In genomic region chr2:171434671-171434980, GRCh38 we compare ENCODE assay signal across 1 cellular context.
A peak's percentile ranks its signal among the peaks of the same experiment; 100 is the strongest.
TF ChIP-seq lines count a peak whose summit lies in the region.

No MANE protein-coding gene starts in this region.

TF ChIP-seq in HepG2, 621 proteins besides CTCF, POLR2A, EP300 and RAD21 (continued from another document and continues in another):
- TF ChIP-seq ZNF225 (CRISPR knock-in tag; IDR thresholded peaks at IDR 0.05) (no peak; the same call in 1 of the 2 replicates), DMTF1 (CRISPR knock-in tag; IDR thresholded peaks at IDR 0.05) (no peak), SUZ12 (IDR thresholded peaks at IDR 0.05; ENCODE audit: low read depth, low read length) (no peak), KLF11 (CRISPR knock-in tag; IDR thresholded peaks at IDR 0.05) (no peak), ZNF446 (CRISPR knock-in tag; IDR thresholded peaks at IDR 0.05) (peak; percentile 90; the same call in 1 of the 2 replicates), ZNF704 (CRISPR knock-in tag; IDR thresholded peaks at IDR 0.05; ENCODE audit: borderline replicate concordance) (no peak), POGZ (CRISPR knock-in tag; IDR thresholded peaks at IDR 0.05) (no peak), ZNF83 (CRISPR knock-in tag; IDR thresholded peaks at IDR 0.05; ENCODE audit: borderline replicate concordance) (0 out of 2 replicates have a peak, but pooled peaks have one; percentile 1), ZNF740 (CRISPR knock-in tag; IDR thresholded peaks at IDR 0.05) (no peak), MBD4 (IDR thresholded peaks at IDR 0.05; ENCODE audit: borderline replicate concordance, low read length) (0 out of 2 replicates have a peak, but pooled peaks have one; percentile 53), ZNF547 (CRISPR knock-in tag; IDR thresholded peaks at IDR 0.05) (0 out of 2 replicates have a peak, but pooled peaks have one; percentile 6), ZNF549 (CRISPR knock-in tag; IDR thresholded peaks at IDR 0.05) (peak; percentile 6; the same call in 1 of the 2 replicates), ZHX2 (IDR thresholded peaks at IDR 0.05; ENCODE audit: low read depth) (no peak), ZHX2 (CRISPR knock-in tag; IDR thresholded peaks at IDR 0.05; ENCODE audit: borderline replicate concordance) (peak; percentile 39; the same call in 1 of the 2 replicates), SNAPC4 (CRISPR knock-in tag; IDR thresholded peaks at IDR 0.05) (no peak), TEF (CRISPR knock-in tag; IDR thresholded peaks at IDR 0.05) (peak; percentile 5; the same call in 1 of the 2 replicates), ARHGAP35 (CRISPR knock-in tag; IDR thresholded peaks at IDR 0.05; ENCODE audit: borderline replicate concordance) (no peak), MIER3 (CRISPR knock-in tag; IDR thresholded peaks at IDR 0.05; ENCODE audit: borderline replicate concordance) (no peak), GLI4 (CRISPR knock-in tag; IDR thresholded peaks at IDR 0.05; ENCODE audit: borderline replicate concordance) (peak; percentile 13; the same call in 1 of the 2 replicates), DDIT3 (CRISPR knock-in tag; IDR thresholded peaks at IDR 0.05) (no peak), CREM (IDR thresholded peaks at IDR 0.05) (no peak), CREM (CRISPR knock-in tag; IDR thresholded peaks at IDR 0.05) (no peak), SMARCE1 (IDR thresholded peaks at IDR 0.05; ENCODE audit: borderline replicate concordance) (no peak), TEAD3 (CRISPR knock-in tag; optimal IDR thresholded peaks at IDR 0.05; ENCODE audit: borderline replicate concordance) (no peak), NR2C2 (CRISPR knock-in tag; IDR thresholded peaks at IDR 0.05; ENCODE audit: borderline replicate concordance) (peak; percentile 41; the same call in 1 of the 2 replicates), HNRNPUL1 (IDR thresholded peaks at IDR 0.05; ENCODE audit: low read depth, low read length) (no peak), ZSCAN31 (CRISPR knock-in tag; IDR thresholded peaks at IDR 0.05; ENCODE audit: low read depth) (0 out of 2 replicates have a peak, but pooled peaks have one; percentile 61), SETDB1 (CRISPR knock-in tag; IDR thresholded peaks at IDR 0.05; ENCODE audit: borderline replicate concordance) (no peak), ZNF773 (CRISPR knock-in tag; IDR thresholded peaks at IDR 0.05; ENCODE audit: borderline replicate concordance) (peak; percentile 21; the same call in 1 of the 2 replicates), ZNF383 (CRISPR knock-in tag; IDR thresholded peaks at IDR 0.05; ENCODE audit: borderline replicate concordance) (peak; percentile 15; the same call in 1 of the 2 replicates), MIXL1 (CRISPR knock-in tag; IDR thresholded peaks at IDR 0.05) (no peak), ZSCAN29 (CRISPR knock-in tag; conservative IDR thresholded peaks at IDR 0.05) (0 out of 2 replicates have a peak, but pooled peaks have one; percentile 47), SKI (IDR thresholded peaks at IDR 0.05; ENCODE audit: partially characterized antibody) (peak; percentile 11), CREB3 (CRISPR knock-in tag; IDR thresholded peaks at IDR 0.05) (0 out of 2 replicates have a peak, but pooled peaks have one; percentile 67), ZNF367 (CRISPR knock-in tag; IDR thresholded peaks at IDR 0.05; ENCODE audit: borderline replicate concordance) (no peak), NR0B2 (CRISPR knock-in tag; IDR thresholded peaks at IDR 0.05) (peak; percentile 16), RARA (CRISPR knock-in tag; IDR thresholded peaks at IDR 0.05) (no peak), AGO2 (optimal IDR thresholded peaks at IDR 0.05; ENCODE audit: low read depth, low read length) (peak; percentile 76), ZNF138 (CRISPR knock-in tag; IDR thresholded peaks at IDR 0.05; ENCODE audit: low read depth) (peak; percentile 84; the same call in 1 of the 2 replicates), TARDBP (CRISPR knock-in tag; IDR thresholded peaks at IDR 0.05) (no peak), BATF2 (CRISPR knock-in tag; IDR thresholded peaks at IDR 0.05) (0 out of 2 replicates have a peak, but pooled peaks have one; percentile 35), CEBPG (CRISPR knock-in tag; IDR thresholded peaks at IDR 0.05) (no peak), TERF1 (CRISPR knock-in tag; IDR thresholded peaks at IDR 0.05) (0 out of 2 replicates have a peak, but pooled peaks have one; percentile 25)
